Comparison of ENCODE assay signal across 12 cellular contexts in genomic region chr10:87925570-87925969, GRCh38.
A peak's percentile ranks its signal among the peaks of the same experiment; 100 is the strongest.
DNase-seq lines count a peak whose midpoint lies in the region; TF ChIP-seq lines count a peak whose summit lies in the region.
"Had no signal": no experiment of that assay in that cellular context is flagged by ENCODE, and none has a peak within 500 bp of the region (broad histone marks: within the 10 kb centered on the region; RNA-seq: fewer than 3 reads in every experiment).

No MANE protein-coding gene starts in this region.

- H3K4me1 Mint-ChIP-seq in activated T-cell treated with anti-CD3 and anti-CD28 coated beads, Interleukin-2, amount 50 U/mL, for 24 hours (ENCODE audit: low read depth) = peaks cover 87% of the 10 kb centered on the region
- H3K4me1 Mint-ChIP-seq in type B pancreatic cell (ENCODE audit: unreplicated experiment) = peaks cover 27% of the 10 kb centered on the region

- H3K9me3 Mint-ChIP-seq in activated T-cell treated with anti-CD3 and anti-CD28 coated beads, Interleukin-2, amount 50 U/mL, for 24 hours = peaks cover 4% of the 10 kb centered on the region
- peaks cover 3% of the 10 kb centered on the region for H3K9me3 Mint-ChIP-seq in type B pancreatic cell

- H3K36me3 Mint-ChIP-seq in activated T-cell treated with anti-CD3 and anti-CD28 coated beads, Interleukin-2, amount 50 U/mL, for 24 hours (ENCODE audit: low read depth) = peaks cover 75% of the 10 kb centered on the region
- peaks cover 53% of the 10 kb centered on the region for H3K36me3 Mint-ChIP-seq in type B pancreatic cell

- peak overlapping the region; percentile 13 for H3K27ac Mint-ChIP-seq in activated T-cell treated with anti-CD3 and anti-CD28 coated beads, Interleukin-2, amount 50 U/mL, for 24 hours
- no peak overlapping the region for H3K27ac Mint-ChIP-seq in type B pancreatic cell
- H3K27ac Mint-ChIP-seq: activated CD4-positive, alpha-beta T cell treated with anti-CD3 and anti-CD28 coated beads for 36 hours; activated naive CD8-positive, alpha-beta T cell had no signal

- TF ChIP-seq CTCF in astrocyte of the spinal cord (IDR thresholded peaks at IDR 0.05; ENCODE audit: low read depth, low read length) = no peak
- TF ChIP-seq CTCF in retinal pigment epithelial cell (conservative IDR thresholded peaks at IDR 0.05; ENCODE audit: low read depth, low read length) = no peak
- TF ChIP-seq CTCF in type B pancreatic cell (conservative IDR thresholded peaks at IDR 0.05) = no peak

- H3K27me3 Mint-ChIP-seq in activated T-cell treated with anti-CD3 and anti-CD28 coated beads, Interleukin-2, amount 50 U/mL, for 24 hours = no peaks in the 10 kb centered on the region
- no peaks in the 10 kb centered on the region for H3K27me3 Mint-ChIP-seq in type B pancreatic cell
- H3K27me3 Mint-ChIP-seq: activated CD4-positive, alpha-beta T cell treated with anti-CD3 and anti-CD28 coated beads for 36 hours; activated naive CD8-positive, alpha-beta T cell had no signal

- H3K4me3 ChIP-seq in astrocyte of the spinal cord (ENCODE audit: low read depth, low read length) (no peak overlapping the region), retinal pigment epithelial cell (ENCODE audit: low read length) (no peak overlapping the region)
- H3K4me3 ChIP-seq: pancreas, transverse colon had no signal

- DNase-seq in activated T-cell treated with anti-CD3 and anti-CD28 coated beads, Interleukin-2, amount 50 U/mL, for 24 hours = no peak
- DNase-seq in activated T-cell treated with anti-CD3 and anti-CD28 coated beads, Interleukin-2, amount 50 U/mL, for 48 hours = no peak
- DNase-seq in NCI-H2171 treated with DMSO at 0.1 percent for 48 hours (lab: John Stamatoyannopoulos, UW) = peak; percentile 80
- DNase-seq in astrocyte of the spinal cord (ENCODE audit: low read depth, low spot score) = peak; percentile 44
- DNase-seq in retinal pigment epithelial cell (ENCODE audit: low read depth) = peak; percentile 89
- no peak for DNase-seq in stimulated activated CD4-positive, alpha-beta T cell treated with anti-CD3 and anti-CD28 coated beads, Interleukin-4, amount 100 ng/mL, for 1 hour
- no peak for DNase-seq in dedifferentiated amniotic fluid mesenchymal stem cell (ENCODE audit: extremely low spot score)
- DNase-seq in type B pancreatic cell (ENCODE audit: extremely low spot score, unreplicated experiment) = no peak
- DNase-seq: activated CD4-positive, alpha-beta T cell treated with anti-CD3 and anti-CD28 coated beads for 36 hours; pancreas; transverse colon had no signal

- in situ Hi-C loops in astrocyte of the spinal cord (cut with HindIII; ENCODE audit: low sequenced_read_pairs) = no loop called here

- H3K4me3 Mint-ChIP-seq in activated T-cell treated with anti-CD3 and anti-CD28 coated beads, Interleukin-2, amount 50 U/mL, for 24 hours = no peak overlapping the region
- no peak overlapping the region for H3K4me3 Mint-ChIP-seq in type B pancreatic cell
- H3K4me3 Mint-ChIP-seq: activated CD4-positive, alpha-beta T cell treated with anti-CD3 and anti-CD28 coated beads for 36 hours; activated naive CD8-positive, alpha-beta T cell had no signal

Comparison
In these comparisons a context has a peak if more than half of its experiments do, and no peak if none do; other contexts are left out.
1. DNase-seq: peak in NCI-H2171 treated with DMSO at 0.1 percent for 48 hours (single experiment), astrocyte of the spinal cord (single experiment) and retinal pigment epithelial cell (single experiment); none in activated T-cell treated with anti-CD3 and anti-CD28 coated beads, Interleukin-2, amount 50 U/mL, for 24 hours (single experiment), activated T-cell treated with anti-CD3 and anti-CD28 coated beads, Interleukin-2, amount 50 U/mL, for 48 hours (0 of 2), stimulated activated CD4-positive, alpha-beta T cell treated with anti-CD3 and anti-CD28 coated beads, Interleukin-4, amount 100 ng/mL, for 1 hour (single experiment), dedifferentiated amniotic fluid mesenchymal stem cell (single experiment) and type B pancreatic cell (single experiment).